12 cellular contexts compared by ENCODE assay signal in the genomic region with DNA sequence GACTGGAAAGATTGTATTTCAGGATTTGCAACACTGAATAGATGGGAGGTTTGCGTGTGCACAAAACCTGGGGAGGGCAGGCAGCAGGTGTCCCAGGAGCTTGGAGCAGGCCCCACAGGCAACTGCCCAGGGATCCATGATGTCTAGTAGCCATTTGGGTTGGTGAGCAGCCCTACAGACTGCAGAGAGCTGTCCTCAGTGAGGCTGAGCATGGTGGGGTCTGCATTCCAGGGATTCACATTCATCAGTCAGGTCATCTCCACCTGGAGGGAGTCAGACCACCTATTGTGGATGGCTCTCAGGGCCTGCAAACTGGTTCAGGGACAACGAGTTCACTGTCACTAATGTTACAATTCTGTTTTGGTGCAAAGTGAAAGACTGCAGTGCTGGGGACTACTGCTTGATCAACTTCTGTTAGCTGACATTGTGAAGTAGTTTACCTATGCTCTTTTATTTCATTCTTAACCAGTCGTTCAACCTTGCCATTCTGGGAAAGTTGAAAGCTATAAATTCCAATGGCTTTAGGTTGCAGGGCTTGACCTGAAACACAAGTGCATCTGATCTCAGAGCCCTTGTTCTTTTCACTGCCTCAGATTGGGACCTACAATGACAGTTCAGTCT.
DNase-seq lines count a peak whose midpoint lies in the region; ATAC-seq and TF ChIP-seq lines count a peak whose summit lies in the region.
"Had no signal": no experiment of that assay in that cellular context is flagged by ENCODE, and none has a peak within 500 bp of the region (broad histone marks: within the 10 kb centered on the region; RNA-seq: fewer than 3 reads in every experiment).

No MANE protein-coding gene starts in this region.

- DNase-seq in DMS53 (lab: John Stamatoyannopoulos, UW) (peak; percentile 20), DMS53 treated with DMSO at 0.1 percent for 48 hours (lab: John Stamatoyannopoulos, UW; ENCODE audit: unreplicated experiment) (no peak), left lung (no peak), NCI-H446 (lab: John Stamatoyannopoulos, UW) (no peak), immature natural killer cell (no peak), hippocampal formation (lab: John Stamatoyannopoulos, UW) (no peak)
- DNase-seq: CD8-positive, alpha-beta memory T cell had no signal

- H3K4me3 ChIP-seq in ectodermal cell (ENCODE audit: insufficient read depth, low read depth, low read length) = no peak overlapping the region
- no peak overlapping the region for H3K4me3 ChIP-seq in left lung
- H3K4me3 ChIP-seq: GM12878 had no signal

- H3K9me3 ChIP-seq in ectodermal cell (ENCODE audit: control insufficient read depth, low read length) (no peaks in the 10 kb centered on the region), left lung (no peaks in the 10 kb centered on the region)
- H3K9me3 ChIP-seq: Caco-2 had no signal

- ATAC-seq in left lung = peak; percentile 76
- no peak for ATAC-seq in GM21723 (IDR thresholded peaks at IDR 0.05; ENCODE audit: unreplicated experiment)

- no peaks in the 10 kb centered on the region for H3K27me3 ChIP-seq in ectodermal cell (ENCODE audit: control insufficient read depth, insufficient read depth, low read length, poor library complexity, severe bottlenecking)
- no peaks in the 10 kb centered on the region for H3K27me3 ChIP-seq in left lung

- peaks cover 7 to 20% (median 16%) of the 10 kb centered on the region in 3 donors for H3K36me3 Mint-ChIP-seq in immature natural killer cell

- H3K4me3 Mint-ChIP-seq in immature natural killer cell = no peak overlapping the region
- H3K4me3 Mint-ChIP-seq: CD8-positive, alpha-beta memory T cell had no signal

- no peak overlapping the region for H3K27ac Mint-ChIP-seq in immature natural killer cell
- H3K27ac Mint-ChIP-seq: CD8-positive, alpha-beta memory T cell had no signal

- TF ChIP-seq CTCF in left lung (IDR thresholded peaks at IDR 0.05) = no peak

- intact Hi-C loops in left lung (cut with DNase I) = no loop called here

- peaks cover 0 to 4% of the 10 kb centered on the region in 2 donors for H3K4me1 Mint-ChIP-seq in immature natural killer cell

- H3K4me1 ChIP-seq in ectodermal cell (ENCODE audit: control insufficient read depth, insufficient read depth, low read length) (peaks cover 10% of the 10 kb centered on the region), left lung (no peaks in the 10 kb centered on the region)
- H3K4me1 ChIP-seq: Caco-2 had no signal

- H3K36me3 ChIP-seq in ectodermal cell (ENCODE audit: control insufficient read depth, insufficient read depth, low read length) = no peaks in the 10 kb centered on the region
- no peaks in the 10 kb centered on the region for H3K36me3 ChIP-seq in left lung

- no peaks in the 10 kb centered on the region for H3K27me3 Mint-ChIP-seq in immature natural killer cell (ENCODE audit: low read depth in 3 of 3)
- H3K27me3 Mint-ChIP-seq: CD8-positive, alpha-beta memory T cell had no signal

- 84 to 86% methylated on average over 3 of the region's 3 CpGs for WGBS in ectodermal cell, 2 experiments

- peaks cover 0 to 2% (median 0%) of the 10 kb centered on the region in 6 donors for H3K9me3 Mint-ChIP-seq in immature natural killer cell

- peak overlapping the region; percentile 76 for H3K27ac ChIP-seq in ectodermal cell (ENCODE audit: insufficient read depth, low read depth, low read length, poor library complexity, severe bottlenecking)
- no peak overlapping the region for H3K27ac ChIP-seq in left lung
- H3K27ac ChIP-seq: 22Rv1 had no signal
